In genomic region chr22:42930810-42931420, GRCh38 we compare ENCODE assay signal across 1 cellular context.
TF ChIP-seq lines count a peak whose summit lies in the region.

No MANE protein-coding gene starts in this region.

TF ChIP-seq in HepG2, 621 proteins besides CTCF, POLR2A, EP300 and RAD21 (continued from another document):
- TF ChIP-seq ZNF720 (CRISPR knock-in tag; IDR thresholded peaks at IDR 0.05) (no peak), ZBTB4 (CRISPR knock-in tag; IDR thresholded peaks at IDR 0.05; ENCODE audit: borderline replicate concordance) (no peak), ZNF24 (IDR thresholded peaks at IDR 0.05) (peak; percentile 57; the same call in 1 of the 2 replicates), PAX8 (CRISPR knock-in tag; IDR thresholded peaks at IDR 0.05; ENCODE audit: borderline replicate concordance) (no peak), FOSL2 (CRISPR knock-in tag; IDR thresholded peaks at IDR 0.05) (peak; percentile 34; the same call in 1 of the 2 replicates), SIN3B (IDR thresholded peaks at IDR 0.05; ENCODE audit: low read length) (no peak), GTF2F1 (IDR thresholded peaks at IDR 0.05; ENCODE audit: low read length) (no peak), SMC3 (IDR thresholded peaks at IDR 0.05; ENCODE audit: low read length) (0 out of 2 replicates have a peak, but pooled peaks have one; percentile 18), DPF2 (CRISPR knock-in tag; IDR thresholded peaks at IDR 0.05; ENCODE audit: borderline replicate concordance, low read depth) (no peak), JUNB (CRISPR knock-in tag; IDR thresholded peaks at IDR 0.05; ENCODE audit: borderline replicate concordance) (no peak), NBN (conservative IDR thresholded peaks at IDR 0.05) (no peak), TFE3 (CRISPR knock-in tag; IDR thresholded peaks at IDR 0.05) (no peak), MAX (IDR thresholded peaks at IDR 0.05) (no peak), HOXD1 (CRISPR knock-in tag; IDR thresholded peaks at IDR 0.05) (no peak), WIZ (CRISPR knock-in tag; IDR thresholded peaks at IDR 0.05) (no peak), MTF2 (CRISPR knock-in tag; IDR thresholded peaks at IDR 0.05; ENCODE audit: borderline replicate concordance) (no peak), DR1 (CRISPR knock-in tag; IDR thresholded peaks at IDR 0.05) (no peak), STAG1 (CRISPR knock-in tag; IDR thresholded peaks at IDR 0.05) (peak; percentile 26), RELA (CRISPR knock-in tag; IDR thresholded peaks at IDR 0.05) (no peak), TOE1 (CRISPR knock-in tag; IDR thresholded peaks at IDR 0.05) (no peak), RBM22 (optimal IDR thresholded peaks at IDR 0.05; ENCODE audit: low read length) (peak; percentile 45), ZMYM3 (CRISPR knock-in tag; IDR thresholded peaks at IDR 0.05) (no peak)
